Comparison of ENCODE assay signal across 1 cellular context in the genomic region with DNA sequence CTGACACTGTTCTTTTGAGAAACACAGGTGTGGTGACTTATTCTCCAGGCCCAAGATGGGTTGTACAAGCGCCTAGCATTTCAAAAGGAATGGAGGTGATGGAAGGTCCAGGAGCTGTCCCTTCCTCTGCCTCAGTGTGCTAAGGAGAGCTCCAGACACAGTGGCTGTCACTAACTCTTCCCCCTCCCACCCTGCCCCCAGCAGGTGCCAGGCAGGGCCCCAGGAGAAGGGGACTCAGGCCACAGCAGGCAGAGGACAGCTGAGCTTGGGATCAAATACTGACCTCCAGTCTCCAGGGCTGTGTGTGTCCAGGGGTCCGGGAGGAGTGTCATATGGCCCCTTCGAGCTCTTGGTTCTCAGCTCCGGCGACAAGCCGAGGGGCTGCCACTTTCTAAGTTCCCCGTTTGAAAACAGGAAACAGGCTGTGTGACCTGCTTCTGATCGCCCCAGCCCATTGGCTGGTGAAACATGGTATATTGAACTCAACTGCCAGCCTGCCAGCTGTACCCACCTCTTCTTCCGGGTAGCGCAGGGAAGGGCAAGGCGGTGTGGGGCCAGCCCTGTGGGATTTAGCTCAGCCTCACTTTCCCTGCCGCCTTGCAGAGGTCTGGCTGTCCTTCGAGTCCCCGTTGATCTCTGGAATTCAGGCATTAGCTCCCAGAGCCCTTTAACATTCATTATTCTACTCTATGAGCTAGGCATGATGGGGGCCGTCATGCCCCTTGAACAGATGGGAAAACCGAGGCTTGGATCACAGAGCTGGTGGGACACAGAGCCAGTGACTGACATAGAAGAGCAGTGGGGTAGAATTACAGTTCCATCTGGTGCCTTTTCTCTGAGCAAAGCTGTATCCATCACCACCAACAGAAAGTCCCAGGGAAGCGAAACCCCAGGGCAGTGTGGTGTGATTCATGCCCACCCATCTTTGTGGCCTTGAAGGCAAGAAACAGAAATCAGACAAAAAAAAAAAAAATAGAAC.
TF ChIP-seq lines count a peak whose summit lies in the region.

A gene with protein sequence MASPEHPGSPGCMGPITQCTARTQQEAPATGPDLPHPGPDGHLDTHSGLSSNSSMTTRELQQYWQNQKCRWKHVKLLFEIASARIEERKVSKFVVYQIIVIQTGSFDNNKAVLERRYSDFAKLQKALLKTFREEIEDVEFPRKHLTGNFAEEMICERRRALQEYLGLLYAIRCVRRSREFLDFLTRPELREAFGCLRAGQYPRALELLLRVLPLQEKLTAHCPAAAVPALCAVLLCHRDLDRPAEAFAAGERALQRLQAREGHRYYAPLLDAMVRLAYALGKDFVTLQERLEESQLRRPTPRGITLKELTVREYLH (minus strand): TSS at position 406 of the 979 bp plus-strand sequence. CDS start 3,786 bp downstream, outside the sequence.

TF ChIP-seq in HepG2, 621 proteins besides CTCF, POLR2A, EP300 and RAD21:
- no peak for TF ChIP-seq ZFP90 (CRISPR knock-in tag; IDR thresholded peaks at IDR 0.05; ENCODE audit: borderline replicate concordance)
- TF ChIP-seq ZNF629 (CRISPR knock-in tag; conservative IDR thresholded peaks at IDR 0.05) = peak; percentile 73; the same call in 1 of the 2 replicates
- TF ChIP-seq IKZF4 (CRISPR knock-in tag; IDR thresholded peaks at IDR 0.05; ENCODE audit: borderline replicate concordance, low read depth, not compliant biosample characterization) = no peak
